ENCODE assay signal across 8 cellular contexts in the genomic region with DNA sequence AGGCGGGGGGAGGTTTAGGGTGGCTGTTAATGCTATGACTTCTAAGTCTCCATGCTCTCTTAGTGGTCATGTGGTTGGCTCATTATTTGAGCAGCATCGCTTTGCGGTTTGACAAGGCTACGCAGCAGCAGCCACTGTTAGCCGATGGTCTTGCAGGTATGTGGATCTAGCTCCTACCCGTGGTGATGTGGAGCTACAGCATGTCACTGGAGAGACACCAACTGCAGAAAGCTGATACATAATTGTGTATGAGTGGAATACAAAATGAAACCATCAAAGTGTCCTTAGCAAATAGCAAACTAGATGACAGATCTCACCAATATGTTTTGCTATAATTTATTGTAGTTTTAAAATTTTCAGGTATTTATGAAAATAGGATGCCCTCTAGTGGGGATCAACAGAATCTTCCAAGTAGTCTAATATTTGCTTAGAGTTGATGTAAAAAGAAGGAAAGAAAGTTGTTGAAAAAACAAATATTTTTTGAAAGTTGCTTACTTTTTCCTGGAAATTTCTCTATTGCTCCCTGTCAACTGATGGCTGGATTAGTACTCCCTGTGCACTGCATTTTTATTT.
A peak's percentile ranks its signal among the peaks of the same experiment; 100 is the strongest.
DNase-seq lines count a peak whose midpoint lies in the region; ATAC-seq, FAIRE-seq and TF ChIP-seq lines count a peak whose summit lies in the region.

No MANE protein-coding gene starts in this region.

- H3K4me1 ChIP-seq in NT2/D1 (ENCODE audit: insufficient read depth, insufficient read length): no peaks in the 10 kb centered on the region

- no peak overlapping the region for H3K4me3 ChIP-seq in NT2/D1 (ENCODE audit: insufficient read length, low read depth)

- no peaks in the 10 kb centered on the region for H3K27me3 ChIP-seq in NT2/D1 (ENCODE audit: insufficient read depth, insufficient read length)

- ATAC-seq in stimulated activated naive CD8-positive, alpha-beta T cell treated with anti-CD3 and anti-CD28 coated beads, Interleukin-15, Interleukin-2, amounts not matched to agents 100 U/mL and 50 U/mL, for 24 hours: peak; percentile 55

- TF ChIP-seq POLR2A in H54 (IDR thresholded peaks at IDR 0.05; ENCODE audit: low read depth, low read length): no peak

- in situ Hi-C loops in T47D (cut with HindIII; ENCODE audit: low pct_unique_long_range_greater_than_20kb, low sequenced_read_pairs): no loop called here

- no peaks in the 10 kb centered on the region for H3K9me3 ChIP-seq in NT2/D1 (ENCODE audit: insufficient read depth, low read length)

- FAIRE-seq in H54 (lab: Jason Lieb, UNC) (peak; percentile 92), islet of Langerhans (lab: Jason Lieb, UNC) (peak; percentile 76)

- peak in 2 of 3 donors; percentile 0 to 3 for DNase-seq in stimulated activated CD4-positive, alpha-beta T cell treated with anti-CD3 and anti-CD28 coated beads, Interleukin-12 subunit alpha, Interleukin-12 subunit beta, amount 100 ng/mL, for 48 hours (ENCODE audit: low read depth in 2 of 3, low spot score in 1 of 3)
- DNase-seq in stimulated activated CD4-positive, alpha-beta T cell treated with anti-CD3 and anti-CD28 coated beads, Interleukin-4, amount 100 ng/mL, for 4 hours: no peak
- DNase-seq in H54 (ENCODE audit: insufficient read length, low spot score) (no peak), KG1 (lab: John Stamatoyannopoulos, UW) (peak; percentile 53), NT2/D1 (ENCODE audit: low read depth, low spot score) (peak; percentile 77), T47D (ENCODE audit: low read depth in 1 of 2, low spot score in 1 of 2) (peak; percentile 22 to 91)
- DNase-seq in stimulated activated naive CD8-positive, alpha-beta T cell treated with anti-CD3 and anti-CD28 coated beads, Interleukin-15, Interleukin-2, amounts not matched to agents 100 U/mL and 50 U/mL, for 24 hours: peak; percentile 3

- H3K36me3 ChIP-seq in NT2/D1 (ENCODE audit: insufficient read depth, insufficient read length, low read length): no peaks in the 10 kb centered on the region

- no peak overlapping the region for H3K9ac ChIP-seq in NT2/D1 (ENCODE audit: insufficient read length, low read depth)

Comparison
In these comparisons a context has a peak if more than half of its experiments do, and no peak if none do; other contexts are left out.
1. DNase-seq: peak in stimulated activated CD4-positive, alpha-beta T cell treated with anti-CD3 and anti-CD28 coated beads, Interleukin-12 subunit alpha, Interleukin-12 subunit beta, amount 100 ng/mL, for 48 hours (2 of 3), KG1 (single experiment), NT2/D1 (single experiment), T47D (2 of 2) and stimulated activated naive CD8-positive, alpha-beta T cell treated with anti-CD3 and anti-CD28 coated beads, Interleukin-15, Interleukin-2, amounts not matched to agents 100 U/mL and 50 U/mL, for 24 hours (single experiment); none in stimulated activated CD4-positive, alpha-beta T cell treated with anti-CD3 and anti-CD28 coated beads, Interleukin-4, amount 100 ng/mL, for 4 hours (0 of 2) and H54 (single experiment).